2 cellular contexts compared by ENCODE assay signal in genomic region chr17:1413281-1413791, GRCh38.
TF ChIP-seq lines count a peak whose summit lies in the region.

No MANE protein-coding gene starts in this region.

TF ChIP-seq in K562, 482 proteins besides CTCF, POLR2A, EP300 and RAD21 (continued from another document and continues in another):
- TF ChIP-seq ZFP91 (CRISPR knock-in tag; IDR thresholded peaks at IDR 0.05) (no peak), CBX5 (IDR thresholded peaks at IDR 0.05; ENCODE audit: borderline replicate concordance, low read depth) (peak; percentile 20; the same call in 1 of the 2 replicates), TRIM28 (IDR thresholded peaks at IDR 0.05) (0 out of 2 replicates have a peak, but pooled peaks have one; percentile 46), ZNF232 (CRISPR knock-in tag; IDR thresholded peaks at IDR 0.05) (no peak), SIX5 (IDR thresholded peaks at IDR 0.05; ENCODE audit: borderline replicate concordance in 1 of 2, insufficient read depth in 1 of 2, low read depth in 1 of 2, low read length in 2 of 2) (no peak), PTRF (tag; IDR thresholded peaks at IDR 0.05) (no peak), GTF2E2 (tag; IDR thresholded peaks at IDR 0.05) (no peak), THAP7 (CRISPR knock-in tag; IDR thresholded peaks at IDR 0.05) (no peak), MXI1 (IDR thresholded peaks at IDR 0.05; ENCODE audit: low read depth, low read length) (no peak), BHLHE40 (IDR thresholded peaks at IDR 0.05; ENCODE audit: low read length) (peak; percentile 30; the same call in 1 of the 2 replicates), POLR3A (IDR thresholded peaks at IDR 0.05; ENCODE audit: borderline replicate concordance, extremely low read depth, insufficient read depth, insufficient read length) (no peak), ZNF668 (CRISPR knock-in tag; IDR thresholded peaks at IDR 0.05) (no peak), ATF7 (IDR thresholded peaks at IDR 0.05) (peak; percentile 80), BRF2 (IDR thresholded peaks at IDR 0.05; ENCODE audit: borderline replicate concordance, insufficient read depth, insufficient read length) (no peak), HINFP (tag; conservative IDR thresholded peaks at IDR 0.05; ENCODE audit: low read depth) (no peak), NFIX (CRISPR knock-in tag; IDR thresholded peaks at IDR 0.05; ENCODE audit: low read depth) (peak; percentile 61; the same call in 1 of the 2 replicates), ZNF699 (CRISPR knock-in tag; IDR thresholded peaks at IDR 0.05; ENCODE audit: insufficient replicate concordance) (no peak), CBX3 (IDR thresholded peaks at IDR 0.05; ENCODE audit: borderline replicate concordance in 1 of 2, low read length in 2 of 2) (peak in 1 of 2 experiments; percentile 67; a peak in 2 of 3 replicates), PPARD (CRISPR knock-in tag; IDR thresholded peaks at IDR 0.05) (no peak), NFATC3 (IDR thresholded peaks at IDR 0.05) (no peak), ERF (CRISPR knock-in tag; IDR thresholded peaks at IDR 0.05) (no peak), ZFP30 (CRISPR knock-in tag; IDR thresholded peaks at IDR 0.05; ENCODE audit: borderline replicate concordance) (no peak), MEIS2 (IDR thresholded peaks at IDR 0.05; ENCODE audit: partially characterized antibody) (peak; percentile 63), RBM25 (IDR thresholded peaks at IDR 0.05; ENCODE audit: low read depth, low read length, severe bottlenecking) (no peak), ZNF507 (tag; conservative IDR thresholded peaks at IDR 0.05) (no peak), FOXM1 (IDR thresholded peaks at IDR 0.05; ENCODE audit: low read depth) (no peak), FOXM1 (CRISPR knock-in tag; IDR thresholded peaks at IDR 0.05; ENCODE audit: low read depth) (no peak), RBM14 (IDR thresholded peaks at IDR 0.05; ENCODE audit: borderline replicate concordance, insufficient read depth, low read depth, low read length) (no peak), HMG20A (CRISPR knock-in tag; conservative IDR thresholded peaks at IDR 0.05) (no peak), DDX20 (tag; IDR thresholded peaks at IDR 0.05; ENCODE audit: low read depth) (no peak), THAP12 (CRISPR knock-in tag; IDR thresholded peaks at IDR 0.05) (no peak)

TF ChIP-seq in HepG2, 621 proteins besides CTCF, POLR2A, EP300 and RAD21 (continued from another document and continues in another):
- TF ChIP-seq FOXP4 (CRISPR knock-in tag; IDR thresholded peaks at IDR 0.05) (peak; percentile 46; the same call in 1 of the 2 replicates), ARHGAP35 (CRISPR knock-in tag; IDR thresholded peaks at IDR 0.05; ENCODE audit: borderline replicate concordance) (no peak), ZNF260 (CRISPR knock-in tag; IDR thresholded peaks at IDR 0.05; ENCODE audit: borderline replicate concordance, low read depth) (no peak), SRSF9 (IDR thresholded peaks at IDR 0.05; ENCODE audit: borderline replicate concordance, insufficient read depth, low read depth, low read length, poor library complexity, severe bottlenecking) (no peak), HDAC1 (CRISPR knock-in tag; IDR thresholded peaks at IDR 0.05) (no peak; the same call in 1 of the 2 replicates), PITX1 (CRISPR knock-in tag; IDR thresholded peaks at IDR 0.05) (0 out of 2 replicates have a peak, but pooled peaks have one; percentile 21), ZNF572 (CRISPR knock-in tag; IDR thresholded peaks at IDR 0.05) (no peak), JUNB (CRISPR knock-in tag; IDR thresholded peaks at IDR 0.05; ENCODE audit: borderline replicate concordance) (no peak), IKZF5 (CRISPR knock-in tag; IDR thresholded peaks at IDR 0.05) (0 out of 2 replicates have a peak, but pooled peaks have one; percentile 51), ATF2 (CRISPR knock-in tag; IDR thresholded peaks at IDR 0.05) (no peak), HNRNPLL (IDR thresholded peaks at IDR 0.05; ENCODE audit: low read depth, low read length, poor library complexity, severe bottlenecking) (no peak), HOMEZ (CRISPR knock-in tag; IDR thresholded peaks at IDR 0.05; ENCODE audit: low read depth) (0 out of 2 replicates have a peak, but pooled peaks have one; percentile 29), ZNF816 (CRISPR knock-in tag; IDR thresholded peaks at IDR 0.05; ENCODE audit: borderline replicate concordance) (no peak), POLR2G (IDR thresholded peaks at IDR 0.05; ENCODE audit: low read depth, low read length) (no peak), CBX5 (CRISPR knock-in tag; IDR thresholded peaks at IDR 0.05; ENCODE audit: borderline replicate concordance) (0 out of 2 replicates have a peak, but pooled peaks have one; percentile 62), XBP1 (CRISPR knock-in tag; IDR thresholded peaks at IDR 0.05) (no peak), ZNF431 (CRISPR knock-in tag; IDR thresholded peaks at IDR 0.05; ENCODE audit: borderline replicate concordance, low read depth) (no peak), ZHX1 (CRISPR knock-in tag; IDR thresholded peaks at IDR 0.05; ENCODE audit: low read depth) (peak; percentile 22; the same call in 1 of the 2 replicates), FOXK2 (IDR thresholded peaks at IDR 0.05) (no peak), BRF2 (CRISPR knock-in tag; IDR thresholded peaks at IDR 0.05) (no peak), ZNF282 (IDR thresholded peaks at IDR 0.05; ENCODE audit: partially characterized antibody) (no peak), ZFP36L2 (CRISPR knock-in tag; IDR thresholded peaks at IDR 0.05) (no peak), ZNF790 (CRISPR knock-in tag; IDR thresholded peaks at IDR 0.05; ENCODE audit: borderline replicate concordance) (no peak), MXD3 (CRISPR knock-in tag; IDR thresholded peaks at IDR 0.05) (no peak), SKI (IDR thresholded peaks at IDR 0.05; ENCODE audit: partially characterized antibody) (no peak), ZNF235 (CRISPR knock-in tag; IDR thresholded peaks at IDR 0.05; ENCODE audit: borderline replicate concordance) (no peak), MEIS2 (CRISPR knock-in tag; IDR thresholded peaks at IDR 0.05) (peak; percentile 79), MIER3 (CRISPR knock-in tag; IDR thresholded peaks at IDR 0.05; ENCODE audit: borderline replicate concordance) (no peak), ZBTB42 (CRISPR knock-in tag; IDR thresholded peaks at IDR 0.05) (no peak), HNRNPH1 (optimal IDR thresholded peaks at IDR 0.05; ENCODE audit: low read depth, low read length) (no peak), ATRX (CRISPR knock-in tag; IDR thresholded peaks at IDR 0.05; ENCODE audit: borderline replicate concordance) (no peak), ZNF24 (IDR thresholded peaks at IDR 0.05) (no peak)
